ENCODE assay signal across 11 cellular contexts in genomic region chr20:9963029-9963428, GRCh38.
"Had no signal": no experiment of that assay in that cellular context is flagged by ENCODE, and none has a peak within 500 bp of the region (broad histone marks: within the 10 kb centered on the region; RNA-seq: fewer than 3 reads in every experiment).

No MANE protein-coding gene starts in this region.

- H3K4me3 ChIP-seq: HAP-1 had no signal

- H3K27me3 Mint-ChIP-seq: IgD-negative memory B cell had no signal

- FAIRE-seq: H54, HepG2, HTR-8/SVneo had no signal

- H3K27ac ChIP-seq: HL-60 had no signal

- H3K4me1 ChIP-seq: HAP-1 had no signal

- H3K36me3 Mint-ChIP-seq: IgD-negative memory B cell had no signal

- H3K4me1 Mint-ChIP-seq: IgD-negative memory B cell had no signal

- H3K36me3 ChIP-seq: HAP-1 had no signal

- ATAC-seq: HCT116, HepG2 had no signal

- H3K9me3 ChIP-seq: HAP-1 had no signal

- DNase-seq: GOT3, HFFc6, Kasumi-1, KG1 had no signal

- H3K9me3 Mint-ChIP-seq: IgD-negative memory B cell had no signal

- H3K4me3 Mint-ChIP-seq: HFFc6, IgD-negative memory B cell had no signal

- H3K27ac Mint-ChIP-seq: HFFc6, IgD-negative memory B cell had no signal
